In genomic region chr1:65384426-65384825, GRCh38 we compare ENCODE assay signal across 1 cellular context. TPM values are rescaled to one million over a fixed set of nuclear protein-coding genes. Genes with fewer than 3 reads are reported as not detected.
DNase-seq lines count a peak whose midpoint lies in the region; ATAC-seq, FAIRE-seq and TF ChIP-seq lines count a peak whose summit lies in the region.
"Not testable (repeated sequence)": the region's sequence is repeated elsewhere in the genome, so short reads cannot be mapped to it uniquely, and the experiment has no call there.

No MANE protein-coding gene starts in this region.

- ATAC-seq in K562: not testable (repeated sequence)

- H3K4me3 ChIP-seq in K562: not testable (repeated sequence)

- TF ChIP-seq RAD21 in K562 (CRISPR knock-in tag; conservative IDR thresholded peaks at IDR 0.05 in 1 of 2, IDR thresholded peaks at IDR 0.05 in 1 of 2): not testable (repeated sequence)

- DNase-seq in K562 (ENCODE audit: extremely low read depth in 1 of 4, low spot score in 3 of 4): not testable (repeated sequence)

- FAIRE-seq in K562 (lab: Jason Lieb, UNC): not testable (repeated sequence)

- peaks cover 90% of the 10 kb centered on the region for H3K36me3 ChIP-seq in K562 (ENCODE audit: control insufficient read depth, insufficient read depth, low read length)

- H3K79me2 ChIP-seq in K562 (ENCODE audit: control insufficient read depth, insufficient read depth, low read length): not testable (repeated sequence)

- POLR2A ChIA-PET in K562 (lab: Yijun Ruan, JAX): interaction anchor here (0.7 kb wide), 1 partner anchor 17 kb away, joined by 3 read pairs; no protein-coding TSS in a partner anchor

- 95% methylated on average over 5 of the region's 5 CpGs for WGBS in K562 (ENCODE audit: insufficient coverage, low coverage, missing lambda C conversion rate)

- not testable (repeated sequence) for TF ChIP-seq EP300 in K562 (IDR thresholded peaks at IDR 0.05; ENCODE audit: low read length)

- H3K9me3 ChIP-seq in K562 (replicated peaks; ENCODE audit: control insufficient read depth, insufficient read depth, low read depth, low read length): not testable (repeated sequence)

- CTCF ChIA-PET in K562 (lab: Yijun Ruan, JAX; ENCODE audit: low intra/inter-chr PET ratio): not testable (repeated sequence)

- TF ChIP-seq POLR2A in K562 (conservative IDR thresholded peaks at IDR 0.05): not testable (repeated sequence)

- H2AFZ ChIP-seq in K562 (ENCODE audit: low read depth, low read length): not testable (repeated sequence)

- not testable (repeated sequence) for BruUV-seq in K562 (replicated peaks; lab: Mats Ljungman, UMichigan)

- H4K20me1 ChIP-seq in K562 (replicated peaks; ENCODE audit: control insufficient read depth, insufficient read depth, low read length): not testable (repeated sequence)

- H3K4me1 ChIP-seq in K562 (replicated peaks in 1 of 2; ENCODE audit: control insufficient read depth in 2 of 2, insufficient read depth in 2 of 2, low read length in 2 of 2): not testable (repeated sequence)

- intact Hi-C loops in K562 (cut with micrococcal nuclease): not testable (repeated sequence)

- not testable (repeated sequence) for H3K27ac ChIP-seq in K562 (ENCODE audit: extremely low read depth, low read depth, low read length)

- in situ Hi-C loops in K562 (cut with MboI): not testable (repeated sequence)

- H3K4me2 ChIP-seq in K562 (ENCODE audit: insufficient read depth, low read length): not testable (repeated sequence)

- H3K9ac ChIP-seq in K562 (ENCODE audit: insufficient read depth in 1 of 2, low read depth in 2 of 2, low read length in 2 of 2): not testable (repeated sequence)

- TF ChIP-seq CTCF in K562 (IDR thresholded peaks at IDR 0.05 in 2 of 3, conservative IDR thresholded peaks at IDR 0.05 in 1 of 3; ENCODE audit: insufficient read depth in 2 of 3, low read depth in 1 of 3, low read length in 3 of 3): not testable (repeated sequence)

- not testable (repeated sequence) for H3K9me1 ChIP-seq in K562 (ENCODE audit: control insufficient read depth, insufficient read depth, low read length)

- H3K27me3 ChIP-seq in K562 (ENCODE audit: control insufficient read depth in 2 of 2, insufficient read depth in 2 of 2, low read length in 2 of 2): not testable (repeated sequence)

TF ChIP-seq in K562, 482 proteins besides CTCF, POLR2A, EP300 and RAD21:
- TF ChIP-seq ZNF431 (CRISPR knock-in tag; IDR thresholded peaks at IDR 0.05): peak; percentile 93
TF ChIP-seq in K562: peak in this region for 1; not testable (repeated sequence) for 481.

RNA-seq across cellular contexts. Expression of gene LEPR, which starts 36.0 kb away (rescaled TPM):
- total RNA-seq in K562 (2011; cell fraction: chromatin; rRNA removed; ENCODE audit: low replicate concordance): 58.9 and 119 TPM in 2 replicates
- total RNA-seq in K562 (2011; cell fraction: nucleolus; rRNA removed): 43.9 and 53.4 TPM in 2 replicates
- 92.8 and 105 TPM in 2 replicates for total RNA-seq in K562 (2011; cell fraction: nucleoplasm; rRNA removed)
- 26.0 and 26.5 TPM in 2 replicates for total RNA-seq in K562 (2014; rRNA removed)
- 55.0 and 58.4 TPM in 2 replicates for total RNA-seq in K562 (2014; rRNA removed; fragmentation: Illumina TruSeq; extraction: Trizol)
- total RNA-seq in K562 (2015; rRNA removed; fragmentation: Illumina TruSeq; extraction: Trizol): 51.5 and 56.8 TPM in 2 replicates
- 43.1 and 43.6 TPM in 2 replicates for total RNA-seq in K562 (2021)
- polyA plus RNA-seq in K562 (2011; rRNA removed): 83.7 and 111 TPM in 2 replicates
- polyA plus RNA-seq in K562 (2011; cell fraction: cytosol; rRNA removed): 30.7 and 48.6 TPM in 2 replicates
- polyA plus RNA-seq in K562 (2011; cell fraction: nucleus; rRNA removed): 25.8 and 36.4 TPM in 2 replicates
- polyA plus RNA-seq in K562 (2012): 22.2 and 31.8 TPM in 2 replicates
- 37.3 and 45.2 TPM in 2 replicates for polyA plus RNA-seq in K562 (2014; fragmentation: Illumina TruSeq; extraction: Trizol)
- 10 to 100 TPM; 12.2 to 18.1 TPM for polyA plus RNA-seq in K562 (2014; fragmentation: Nextera tagmentation; extraction: Ambion mirVana)
- polyA plus RNA-seq in K562 (2014; rRNA removed): 19.9 and 26.1 TPM in 2 replicates
- polyA minus RNA-seq in K562 (2011; rRNA and poly(A)+ RNA removed): 197 and 201 TPM in 2 replicates
- 51.6 and 74.5 TPM in 2 replicates for polyA minus RNA-seq in K562 (2011; cell fraction: cytosol; rRNA and poly(A)+ RNA removed)
- 25.3 and 51.1 TPM in 2 replicates for polyA minus RNA-seq in K562 (2011; cell fraction: nucleus; rRNA and poly(A)+ RNA removed)

RNA-seq across cellular contexts. Expression of gene LEPROT, which starts 36.0 kb away (rescaled TPM):
- total RNA-seq in K562 (2011; cell fraction: chromatin; rRNA removed; ENCODE audit: low replicate concordance): 47.7 and 171 TPM in 2 replicates
- total RNA-seq in K562 (2011; cell fraction: nucleolus; rRNA removed): 33.7 and 49.6 TPM in 2 replicates
- total RNA-seq in K562 (2011; cell fraction: nucleoplasm; rRNA removed): 135 and 209 TPM in 2 replicates
- total RNA-seq in K562 (2014; rRNA removed): 28.1 and 34.8 TPM in 2 replicates
- total RNA-seq in K562 (2014; rRNA removed; fragmentation: Illumina TruSeq; extraction: Trizol): 45.8 and 52.8 TPM in 2 replicates
- total RNA-seq in K562 (2015; rRNA removed; fragmentation: Illumina TruSeq; extraction: Trizol): 40.6 and 46.3 TPM in 2 replicates
- 38.2 and 42.9 TPM in 2 replicates for total RNA-seq in K562 (2021)
- polyA plus RNA-seq in K562 (2011; rRNA removed): 84.0 and 97.5 TPM in 2 replicates
- polyA plus RNA-seq in K562 (2011; cell fraction: cytosol; rRNA removed): 33.1 and 88.6 TPM in 2 replicates
- 88.8 and 104 TPM in 2 replicates for polyA plus RNA-seq in K562 (2011; cell fraction: nucleus; rRNA removed)
- polyA plus RNA-seq in K562 (2012): 40.2 and 59.7 TPM in 2 replicates
- polyA plus RNA-seq in K562 (2014; fragmentation: Illumina TruSeq; extraction: Trizol): 44.0 and 47.4 TPM in 2 replicates
- polyA plus RNA-seq in K562 (2014; fragmentation: Nextera tagmentation; extraction: Ambion mirVana): 10 to 100 TPM; 30.7 to 38.5 TPM
- 53.4 and 54.9 TPM in 2 replicates for polyA plus RNA-seq in K562 (2014; rRNA removed)
- polyA minus RNA-seq in K562 (2011; rRNA and poly(A)+ RNA removed): 65.3 and 66.8 TPM in 2 replicates
- polyA minus RNA-seq in K562 (2011; cell fraction: cytosol; rRNA and poly(A)+ RNA removed): 24.1 and 26.4 TPM in 2 replicates
- polyA minus RNA-seq in K562 (2011; cell fraction: nucleus; rRNA and poly(A)+ RNA removed): 68.3 and 104 TPM in 2 replicates
